1 cellular context compared by ENCODE assay signal in the genomic region with DNA sequence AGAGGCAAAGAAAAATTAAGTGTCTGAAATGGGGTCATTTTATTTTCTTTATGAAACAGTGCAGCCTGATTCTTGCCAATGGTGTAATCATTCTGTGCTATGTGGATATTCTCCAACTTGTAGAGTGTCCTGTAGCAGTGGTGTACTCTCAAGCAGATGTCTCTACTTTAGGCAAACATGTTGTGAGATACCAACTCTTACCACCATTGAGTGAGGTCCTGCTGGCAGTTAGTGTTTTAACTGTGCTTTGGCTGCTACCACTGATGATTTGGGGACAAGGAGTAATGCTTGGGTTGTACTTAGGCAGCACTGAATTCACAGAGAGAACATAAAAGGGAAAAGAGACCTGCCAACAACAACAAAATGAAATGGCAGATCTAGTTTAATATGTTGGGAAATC.
TF ChIP-seq lines count a peak whose summit lies in the region.

No MANE protein-coding gene starts in this region.

TF ChIP-seq in HepG2, 621 proteins besides CTCF, POLR2A, EP300 and RAD21:
- TF ChIP-seq, protein P1, sequence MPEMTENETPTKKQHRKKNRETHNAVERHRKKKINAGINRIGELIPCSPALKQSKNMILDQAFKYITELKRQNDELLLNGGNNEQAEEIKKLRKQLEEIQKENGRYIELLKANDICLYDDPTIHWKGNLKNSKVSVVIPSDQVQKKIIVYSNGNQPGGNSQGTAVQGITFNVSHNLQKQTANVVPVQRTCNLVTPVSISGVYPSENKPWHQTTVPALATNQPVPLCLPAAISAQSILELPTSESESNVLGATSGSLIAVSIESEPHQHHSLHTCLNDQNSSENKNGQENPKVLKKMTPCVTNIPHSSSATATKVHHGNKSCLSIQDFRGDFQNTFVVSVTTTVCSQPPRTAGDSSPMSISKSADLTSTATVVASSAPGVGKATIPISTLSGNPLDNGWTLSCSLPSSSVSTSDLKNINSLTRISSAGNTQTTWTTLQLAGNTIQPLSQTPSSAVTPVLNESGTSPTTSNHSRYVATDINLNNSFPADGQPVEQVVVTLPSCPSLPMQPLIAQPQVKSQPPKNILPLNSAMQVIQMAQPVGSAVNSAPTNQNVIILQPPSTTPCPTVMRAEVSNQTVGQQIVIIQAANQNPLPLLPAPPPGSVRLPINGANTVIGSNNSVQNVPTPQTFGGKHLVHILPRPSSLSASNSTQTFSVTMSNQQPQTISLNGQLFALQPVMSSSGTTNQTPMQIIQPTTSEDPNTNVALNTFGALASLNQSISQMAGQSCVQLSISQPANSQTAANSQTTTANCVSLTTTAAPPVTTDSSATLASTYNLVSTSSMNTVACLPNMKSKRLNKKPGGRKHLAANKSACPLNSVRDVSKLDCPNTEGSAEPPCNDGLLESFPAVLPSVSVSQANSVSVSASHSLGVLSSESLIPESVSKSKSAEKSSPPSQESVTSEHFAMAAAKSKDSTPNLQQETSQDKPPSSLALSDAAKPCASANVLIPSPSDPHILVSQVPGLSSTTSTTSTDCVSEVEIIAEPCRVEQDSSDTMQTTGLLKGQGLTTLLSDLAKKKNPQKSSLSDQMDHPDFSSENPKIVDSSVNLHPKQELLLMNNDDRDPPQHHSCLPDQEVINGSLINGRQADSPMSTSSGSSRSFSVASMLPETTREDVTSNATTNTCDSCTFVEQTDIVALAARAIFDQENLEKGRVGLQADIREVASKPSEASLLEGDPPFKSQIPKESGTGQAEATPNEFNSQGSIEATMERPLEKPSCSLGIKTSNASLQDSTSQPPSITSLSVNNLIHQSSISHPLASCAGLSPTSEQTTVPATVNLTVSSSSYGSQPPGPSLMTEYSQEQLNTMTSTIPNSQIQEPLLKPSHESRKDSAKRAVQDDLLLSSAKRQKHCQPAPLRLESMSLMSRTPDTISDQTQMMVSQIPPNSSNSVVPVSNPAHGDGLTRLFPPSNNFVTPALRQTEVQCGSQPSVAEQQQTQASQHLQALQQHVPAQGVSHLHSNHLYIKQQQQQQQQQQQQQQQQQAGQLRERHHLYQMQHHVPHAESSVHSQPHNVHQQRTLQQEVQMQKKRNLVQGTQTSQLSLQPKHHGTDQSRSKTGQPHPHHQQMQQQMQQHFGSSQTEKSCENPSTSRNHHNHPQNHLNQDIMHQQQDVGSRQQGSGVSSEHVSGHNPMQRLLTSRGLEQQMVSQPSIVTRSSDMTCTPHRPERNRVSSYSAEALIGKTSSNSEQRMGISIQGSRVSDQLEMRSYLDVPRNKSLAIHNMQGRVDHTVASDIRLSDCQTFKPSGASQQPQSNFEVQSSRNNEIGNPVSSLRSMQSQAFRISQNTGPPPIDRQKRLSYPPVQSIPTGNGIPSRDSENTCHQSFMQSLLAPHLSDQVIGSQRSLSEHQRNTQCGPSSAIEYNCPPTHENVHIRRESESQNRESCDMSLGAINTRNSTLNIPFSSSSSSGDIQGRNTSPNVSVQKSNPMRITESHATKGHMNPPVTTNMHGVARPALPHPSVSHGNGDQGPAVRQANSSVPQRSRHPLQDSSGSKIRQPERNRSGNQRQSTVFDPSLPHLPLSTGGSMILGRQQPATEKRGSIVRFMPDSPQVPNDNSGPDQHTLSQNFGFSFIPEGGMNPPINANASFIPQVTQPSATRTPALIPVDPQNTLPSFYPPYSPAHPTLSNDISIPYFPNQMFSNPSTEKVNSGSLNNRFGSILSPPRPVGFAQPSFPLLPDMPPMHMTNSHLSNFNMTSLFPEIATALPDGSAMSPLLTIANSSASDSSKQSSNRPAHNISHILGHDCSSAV (CRISPR knock-in tag; IDR thresholded peaks at IDR 0.05; ENCODE audit: borderline replicate concordance) = no peak
- no peak for TF ChIP-seq MLLT10 (CRISPR knock-in tag; IDR thresholded peaks at IDR 0.05)
